ENCODE assay signal across 28 cellular contexts in genomic region chr2:16039823-16040222, GRCh38.
"Had no signal": no experiment of that assay in that cellular context is flagged by ENCODE, and none has a peak within 500 bp of the region (broad histone marks: within the 10 kb centered on the region; RNA-seq: fewer than 3 reads in every experiment).

No MANE protein-coding gene starts in this region.

- H3K4me3 ChIP-seq: ascending aorta, esophagus squamous epithelium, heart right ventricle, hepatocyte had no signal

- H3K36me3 ChIP-seq: ascending aorta, brain microvascular endothelial cell, esophagus squamous epithelium, heart right ventricle had no signal

- H3K4me1 Mint-ChIP-seq: activated CD4-positive, alpha-beta memory T cell treated with anti-CD3 and anti-CD28 coated beads, Interleukin-2, amount 10 ng/mL, durations not matched to agents 7 days and 5 days; activated CD4-positive, alpha-beta T cell treated with anti-CD3 and anti-CD28 coated beads, Interleukin-2, amount 10 ng/mL, durations not matched to agents 7 days and 5 days; activated naive CD4-positive, alpha-beta T cell treated with anti-CD3 and anti-CD28 coated beads, Interleukin-2, amount 10 ng/mL, durations not matched to agents 7 days and 5 days; activated naive CD8-positive, alpha-beta T cell treated with anti-CD3 and anti-CD28 coated beads, Interleukin-2, amount 10 ng/mL, durations not matched to agents 7 days and 5 days had no signal

- H3K9me3 ChIP-seq: ascending aorta, esophagus squamous epithelium, heart right ventricle had no signal

- ATAC-seq: activated naive CD4-positive, alpha-beta T cell treated with anti-CD3 and anti-CD28 coated beads, Interleukin-2, amount 50 U/mL, for 72 hours; activated T-cell treated with anti-CD3 and anti-CD28 coated beads, Interleukin-2, amount 50 U/mL, for 72 hours; effector memory CD8-positive, alpha-beta T cell; heart right ventricle; WTC11 had no signal

- H3K36me3 Mint-ChIP-seq: activated naive CD4-positive, alpha-beta T cell treated with anti-CD3 and anti-CD28 coated beads, Interleukin-2, amount 10 ng/mL, durations not matched to agents 7 days and 5 days; activated naive CD4-positive, alpha-beta T cell treated with anti-CD3 and anti-CD28 coated beads, Interleukin-2, amount 50 U/mL, for 72 hours; activated naive CD8-positive, alpha-beta T cell treated with anti-CD3 and anti-CD28 coated beads, Interleukin-2, amount 10 ng/mL, durations not matched to agents 7 days and 5 days; WTC11 had no signal

- H3K27ac ChIP-seq: ascending aorta, brain microvascular endothelial cell, epithelial cell of prostate, esophagus squamous epithelium, heart right ventricle, hepatocyte had no signal

- H3K27me3 ChIP-seq: ascending aorta, brain microvascular endothelial cell, hepatocyte had no signal

- H3K4me1 ChIP-seq: ascending aorta, esophagus squamous epithelium, heart right ventricle had no signal

- H3K9me3 Mint-ChIP-seq: activated CD4-positive, alpha-beta memory T cell treated with anti-CD3 and anti-CD28 coated beads, Interleukin-2, amount 10 ng/mL, durations not matched to agents 7 days and 5 days; activated CD4-positive, alpha-beta T cell treated with anti-CD3 and anti-CD28 coated beads, Interleukin-2, amount 10 ng/mL, durations not matched to agents 7 days and 5 days; activated naive CD4-positive, alpha-beta T cell treated with anti-CD3 and anti-CD28 coated beads, Interleukin-2, amount 10 ng/mL, durations not matched to agents 7 days and 5 days; activated naive CD4-positive, alpha-beta T cell treated with anti-CD3 and anti-CD28 coated beads, Interleukin-2, amount 50 U/mL, for 72 hours; activated naive CD8-positive, alpha-beta T cell treated with anti-CD3 and anti-CD28 coated beads, Interleukin-2, amount 10 ng/mL, durations not matched to agents 7 days and 5 days; activated T-cell treated with anti-CD3 and anti-CD28 coated beads, Interleukin-2, amount 50 U/mL, for 24 hours; activated T-cell treated with anti-CD3 and anti-CD28 coated beads, Interleukin-2, amount 50 U/mL, for 72 hours had no signal

- H3K27ac Mint-ChIP-seq: activated CD4-positive, alpha-beta memory T cell treated with anti-CD3 and anti-CD28 coated beads, Interleukin-2, amount 10 ng/mL, durations not matched to agents 7 days and 5 days; activated CD4-positive, alpha-beta T cell treated with anti-CD3 and anti-CD28 coated beads, Interleukin-2, amount 10 ng/mL, durations not matched to agents 7 days and 5 days; activated naive CD4-positive, alpha-beta T cell treated with anti-CD3 and anti-CD28 coated beads, Interleukin-2, amount 10 ng/mL, durations not matched to agents 7 days and 5 days; activated naive CD4-positive, alpha-beta T cell treated with anti-CD3 and anti-CD28 coated beads, Interleukin-2, amount 50 U/mL, for 72 hours; activated naive CD8-positive, alpha-beta T cell treated with anti-CD3 and anti-CD28 coated beads, Interleukin-2, amount 10 ng/mL, durations not matched to agents 7 days and 5 days; activated T-cell treated with anti-CD3 and anti-CD28 coated beads, Interleukin-2, amount 50 U/mL, for 24 hours; activated T-cell treated with anti-CD3 and anti-CD28 coated beads, Interleukin-2, amount 50 U/mL, for 72 hours; effector memory CD8-positive, alpha-beta T cell; WTC11 had no signal

- DNase-seq: activated CD4-positive, alpha-beta memory T cell treated with anti-CD3 and anti-CD28 coated beads, Interleukin-2, amount 10 ng/mL, durations not matched to agents 7 days and 5 days; activated CD4-positive, alpha-beta T cell treated with anti-CD3 and anti-CD28 coated beads for 1 hour; activated CD4-positive, alpha-beta T cell treated with anti-CD3 and anti-CD28 coated beads for 4 hours; activated CD4-positive, alpha-beta T cell treated with anti-CD3 and anti-CD28 coated beads, Interleukin-2, amount 10 ng/mL, durations not matched to agents 7 days and 5 days; activated CD4-positive, alpha-beta T cell treated with anti-CD3 and anti-CD28 coated beads, Interleukin-2, amount 50 U/mL, for 4 hours; activated CD8-positive, alpha-beta memory T cell treated with anti-CD3 and anti-CD28 coated beads, Interleukin-2, amount 50 U/mL, for 48 hours; activated gamma-delta T cell; activated naive CD4-positive, alpha-beta T cell; activated naive CD4-positive, alpha-beta T cell treated with anti-CD3 and anti-CD28 coated beads, Interleukin-2, amount 10 ng/mL, durations not matched to agents 7 days and 5 days; activated naive CD8-positive, alpha-beta T cell treated with anti-CD3 and anti-CD28 coated beads, Interleukin-2, amount 10 ng/mL, durations not matched to agents 7 days and 5 days; activated T-cell treated with anti-CD3 and anti-CD28 coated beads for 4 hours; activated T-cell treated with anti-CD3 and anti-CD28 coated beads, Interleukin-2, amount 50 U/mL, for 24 hours; activated T-cell treated with anti-CD3 and anti-CD28 coated beads, Interleukin-2, amount 50 U/mL, for 72 hours; brain microvascular endothelial cell; caudate nucleus; cortex of kidney; dermis blood vessel endothelial cell; effector CD4-positive, alpha-beta T cell; effector memory CD8-positive, alpha-beta T cell; esophagus squamous epithelium; foreskin melanocyte; heart right ventricle; T-helper 2 cell had no signal

- H3K4me3 Mint-ChIP-seq: activated CD4-positive, alpha-beta memory T cell treated with anti-CD3 and anti-CD28 coated beads, Interleukin-2, amount 10 ng/mL, durations not matched to agents 7 days and 5 days; activated CD4-positive, alpha-beta T cell treated with anti-CD3 and anti-CD28 coated beads, Interleukin-2, amount 10 ng/mL, durations not matched to agents 7 days and 5 days; activated naive CD4-positive, alpha-beta T cell treated with anti-CD3 and anti-CD28 coated beads, Interleukin-2, amount 10 ng/mL, durations not matched to agents 7 days and 5 days; activated naive CD8-positive, alpha-beta T cell treated with anti-CD3 and anti-CD28 coated beads, Interleukin-2, amount 10 ng/mL, durations not matched to agents 7 days and 5 days; activated T-cell treated with anti-CD3 and anti-CD28 coated beads, Interleukin-2, amount 50 U/mL, for 24 hours; activated T-cell treated with anti-CD3 and anti-CD28 coated beads, Interleukin-2, amount 50 U/mL, for 72 hours; effector memory CD8-positive, alpha-beta T cell; WTC11 had no signal

- H3K27me3 Mint-ChIP-seq: activated CD4-positive, alpha-beta memory T cell treated with anti-CD3 and anti-CD28 coated beads, Interleukin-2, amount 10 ng/mL, durations not matched to agents 7 days and 5 days; activated CD4-positive, alpha-beta T cell treated with anti-CD3 and anti-CD28 coated beads, Interleukin-2, amount 10 ng/mL, durations not matched to agents 7 days and 5 days; effector memory CD8-positive, alpha-beta T cell had no signal
